Comparison of ENCODE assay signal across 23 cellular contexts in the genomic region with DNA sequence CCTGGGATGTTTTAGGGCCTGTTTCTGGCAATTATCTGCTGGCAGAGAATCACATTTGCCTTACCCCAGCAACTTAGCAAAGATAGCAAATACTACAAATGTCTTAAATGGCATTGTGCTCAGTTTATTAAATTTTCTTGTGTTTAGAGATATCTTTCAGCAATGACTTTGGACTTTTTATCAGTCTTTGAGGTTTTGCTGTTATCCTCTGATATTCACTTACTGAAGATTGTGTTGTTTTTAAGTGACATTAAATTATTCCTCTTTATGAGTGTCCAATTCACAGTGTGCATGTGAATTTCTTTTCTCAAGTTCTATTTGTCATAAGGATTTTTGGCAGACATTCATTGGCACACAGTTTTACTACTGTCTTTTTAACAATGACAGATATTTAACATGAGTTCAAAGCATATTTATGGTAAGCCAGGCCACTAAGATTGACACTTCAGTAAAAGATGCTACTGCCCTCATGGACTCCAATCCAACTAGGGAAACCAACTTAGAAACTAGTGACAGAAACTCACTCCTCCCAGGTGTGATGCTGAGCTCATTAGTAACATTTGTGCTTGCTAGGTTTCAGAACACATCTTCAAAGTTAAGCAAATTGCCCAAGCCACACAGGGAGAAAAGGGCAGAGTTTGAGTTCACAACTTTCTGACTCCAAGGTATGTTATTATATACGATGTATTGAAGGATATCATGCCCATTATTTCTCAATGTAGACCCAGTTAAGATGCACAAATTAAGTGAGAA.
"Had no signal": no experiment of that assay in that cellular context is flagged by ENCODE, and none has a peak within 500 bp of the region (broad histone marks: within the 10 kb centered on the region; RNA-seq: fewer than 3 reads in every experiment).

No MANE protein-coding gene starts in this region.

- FAIRE-seq: colon, TTC549 had no signal

- DNase-seq: activated CD4-positive, alpha-beta memory T cell treated with anti-CD3 and anti-CD28 coated beads for 36 hours; activated CD4-positive, alpha-beta T cell treated with anti-CD3 and anti-CD28 coated beads, Interleukin-2, amount 10 ng/mL, durations not matched to agents 7 days and 5 days; activated CD4-positive, CD25-positive, alpha-beta regulatory T cell; activated gamma-delta T cell; activated naive CD4-positive, alpha-beta T cell treated with anti-CD3 and anti-CD28 coated beads for 36 hours; activated T-cell treated with anti-CD3 and anti-CD28 coated beads for 4 hours; activated T-cell treated with anti-CD3 and anti-CD28 coated beads, Interleukin-2, amount 50 U/mL, for 48 hours; cerebellar nuclear complex; MV-4-11; NCI-H1092 treated with DMSO at 0.1 percent for 48 hours; NCI-H1417 treated with DMSO at 0.1 percent for 48 hours; NCI-H1694 treated with DMSO at 0.1 percent for 48 hours; NCI-H2029 treated with DMSO at 0.1 percent for 48 hours; NCI-H510A treated with DMSO at 0.1 percent for 48 hours; NCI-H69; PC-9; SHP77 treated with DMSO at 0.1 percent for 48 hours; T-cell; T-helper 2 cell; T1000 had no signal

- ATAC-seq: activated T-helper 17 cell treated with anti-CD3 and anti-CD28 coated beads, Interleukin-2, amount 50 U/mL, for 72 hours; T-cell had no signal

- H3K4me2 ChIP-seq: PC-9 had no signal

- H2AFZ ChIP-seq: PC-9 had no signal

- H3K4me3 ChIP-seq: PC-9 had no signal

- H3K27ac ChIP-seq: PC-9 had no signal
